Comparison of ENCODE assay signal across 8 cellular contexts in the genomic region with DNA sequence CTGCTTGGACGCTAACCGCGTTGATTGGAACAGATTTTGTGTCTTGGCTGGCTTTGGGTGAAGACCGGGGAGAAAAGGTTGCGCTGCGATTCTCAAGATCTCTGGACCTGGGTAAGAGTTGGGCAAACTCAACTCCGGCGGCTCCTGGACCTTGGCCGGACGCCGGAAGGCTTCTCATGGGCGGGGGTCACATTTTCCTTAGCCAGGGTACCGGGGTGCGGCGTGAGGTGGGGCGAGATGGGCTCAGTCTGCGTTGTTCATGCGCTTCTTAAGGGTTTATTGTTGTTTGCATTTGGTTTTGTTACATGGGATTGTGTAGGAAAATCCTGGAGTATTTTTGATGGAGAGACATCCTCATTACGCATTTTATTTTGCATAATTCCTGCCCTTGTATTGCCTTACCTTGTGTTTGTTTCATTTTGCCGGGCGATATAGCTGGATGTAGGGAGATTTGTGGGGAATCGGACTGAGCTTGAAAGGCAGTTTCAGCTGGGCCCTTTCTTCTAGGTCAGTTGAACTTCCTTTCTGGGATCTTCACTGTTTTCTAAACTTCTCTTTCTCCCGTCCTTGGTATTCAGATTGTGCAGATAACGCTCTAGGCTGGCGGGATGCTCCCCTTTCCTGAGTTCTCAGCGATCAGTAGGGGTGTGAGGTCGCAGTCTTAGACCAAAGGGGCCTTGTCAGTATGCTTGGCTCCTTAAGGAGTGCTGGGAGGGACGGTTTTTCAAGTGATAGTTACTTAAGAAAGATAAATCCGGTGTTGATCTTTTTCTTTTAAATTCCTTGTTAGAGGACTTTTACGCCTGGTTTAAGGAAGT. TPM values are rescaled to one million over a fixed set of nuclear protein-coding genes. Genes with fewer than 3 reads are reported as not detected.
DNase-seq lines count a peak whose midpoint lies in the region; ATAC-seq, FAIRE-seq and TF ChIP-seq lines count a peak whose summit lies in the region.
"Had no signal": no experiment of that assay in that cellular context is flagged by ENCODE, and none has a peak within 500 bp of the region (broad histone marks: within the 10 kb centered on the region; RNA-seq: fewer than 3 reads in every experiment).

No MANE protein-coding gene starts in this region.

- no peak for TF ChIP-seq RAD21 in H1 (IDR thresholded peaks at IDR 0.05 in 1 of 2, conservative IDR thresholded peaks at IDR 0.05 in 1 of 2; ENCODE audit: low read depth in 2 of 2, low read length in 2 of 2)

- H3K36me3 ChIP-seq in NT2/D1 (ENCODE audit: insufficient read depth, insufficient read length, low read length) = no peaks in the 10 kb centered on the region
- no peaks in the 10 kb centered on the region for H3K36me3 ChIP-seq in H1 (ENCODE audit: control insufficient read depth in 2 of 4, insufficient read depth in 4 of 4, low read length in 3 of 4)
- no peaks in the 10 kb centered on the region for H3K36me3 ChIP-seq in mucosa of descending colon (ENCODE audit: low read depth)

- POLR2A ChIA-PET in H1 (lab: Charles Lee; ENCODE audit: partially characterized antibody) = interaction anchor here (0.7 to 1.5 kb wide), 3 partner anchors 9 to 513 kb away, joined by 3 to 4 read pairs (median 3); no protein-coding TSS in a partner anchor

- no peak for TF ChIP-seq EP300 in H1 (IDR thresholded peaks at IDR 0.05; ENCODE audit: borderline replicate concordance in 1 of 2, low read depth in 2 of 2, low read length in 2 of 2)

- ATAC-seq in mucosa of descending colon (peak; percentile 34), HG02840 (IDR thresholded peaks at IDR 0.05; ENCODE audit: low FRiP score, unreplicated experiment) (no peak)
- ATAC-seq: activated CD4-positive, CD25-positive, alpha-beta regulatory T cell treated with anti-CD3 and anti-CD28 coated beads, Interleukin-2, amount 50 U/mL, for 24 hours had no signal

- peak overlapping the region; percentile 76; the same call in 1 of the 2 replicates for H2BK15ac ChIP-seq in H1 (ENCODE audit: low read length)

- no peaks in the 10 kb centered on the region for H3K4me1 ChIP-seq in NT2/D1 (ENCODE audit: insufficient read depth, insufficient read length)
- peaks cover 1 to 21% (median 11%) of the 10 kb centered on the region in 4 experiments; a peak in 5 of 7 replicates for H3K4me1 ChIP-seq in H1 (replicated peaks in 1 of 4; ENCODE audit: control insufficient read depth in 3 of 4, insufficient read depth in 4 of 4, low read length in 3 of 4)
- H3K4me1 ChIP-seq in mucosa of descending colon (ENCODE audit: low read depth) = peaks cover 9% of the 10 kb centered on the region

- no peak for TF ChIP-seq POLR2A in H1 (IDR thresholded peaks at IDR 0.05; ENCODE audit: control extremely low read depth in 1 of 2, low read depth in 2 of 2, low read length in 2 of 2)

- peak; percentile 66 for FAIRE-seq in H1 (lab: Jason Lieb, UNC)

- H3K79me1 ChIP-seq in H1 (ENCODE audit: low read depth, low read length) = no peaks in the 10 kb centered on the region

- peak overlapping the region; percentile 65 for H4K5ac ChIP-seq in H1 (ENCODE audit: insufficient read length, low read depth, low read length)

- intact Hi-C loops in mucosa of descending colon (cut with DNase I, micrococcal nuclease) = loop anchor here in 1 of 2 donors (2.0 kb wide), 1 partner anchor 202 kb away; no protein-coding TSS in a partner anchor

- H2BK20ac ChIP-seq in H1 (ENCODE audit: low read length) = no peak overlapping the region

- 4% methylated on average over 30 of the region's 30 CpGs; no CpG with 5 or more reads in 1 of the 2 experiments for WGBS in H1 (ENCODE audit: extremely low coverage in 1 of 2, insufficient coverage in 1 of 2, insufficient read length in 1 of 2, insufficient replicate concordance in 2 of 2, low coverage in 1 of 2, low lambda C conversion rate in 2 of 2, missing lambda C conversion rate in 1 of 2), 2 experiments

- CTCF ChIA-PET in H1 (lab: Charles Lee; ENCODE audit: partially characterized antibody) = interaction anchor here (0.6 to 3.0 kb wide), 10 partner anchors 12 to 220 kb away, joined by 3 to 12 read pairs (median 4); no protein-coding TSS in a partner anchor

- H2AFZ ChIP-seq in H1 (ENCODE audit: low read length) = peak overlapping the region; percentile 98

- H2BK12ac ChIP-seq in H1 (ENCODE audit: low read depth, low read length) = no peak overlapping the region

- H3K4me3 ChIP-seq in NT2/D1 (ENCODE audit: insufficient read length, low read depth) (peak overlapping the region; percentile 44), H1 (ENCODE audit: extremely low read depth in 1 of 4, insufficient read depth in 2 of 4, low read depth in 3 of 4, low read length in 4 of 4) (peak overlapping the region; percentile 61 to 95 (median 92)), mucosa of descending colon (no peak overlapping the region)

- peak overlapping the region; percentile 85 to 86 for H3K4me2 ChIP-seq in H1 (ENCODE audit: insufficient read depth in 1 of 2, low read depth in 2 of 2, low read length in 2 of 2)

- H3K9ac ChIP-seq in NT2/D1 (ENCODE audit: insufficient read length, low read depth) (peak overlapping the region; percentile 65), H1 (replicated peaks in 1 of 4; ENCODE audit: extremely low read depth in 1 of 4, low read depth in 3 of 4, low read length in 3 of 4) (peak overlapping the region; percentile 52 to 80 (median 72))

- H3K56ac ChIP-seq in H1 (replicated peaks; ENCODE audit: insufficient read length, low read depth, low read length) = peak overlapping the region; percentile 17

- H4K8ac ChIP-seq in H1 (ENCODE audit: extremely low read depth, insufficient read depth, low read length) = peak overlapping the region; percentile 91

- H4K20me1 ChIP-seq in H1 (replicated peaks in 1 of 2; ENCODE audit: control insufficient read depth in 1 of 2, insufficient read depth in 2 of 2, low read length in 2 of 2) = no peaks in the 10 kb centered on the region

- peaks cover 13% of the 10 kb centered on the region for H3K23me2 ChIP-seq in H1 (ENCODE audit: low read depth, low read length)

- H3K27ac ChIP-seq in H1 (ENCODE audit: low read depth, low read length) = no peak overlapping the region; the same call in 1 of the 2 replicates

- H3K27me3 ChIP-seq in NT2/D1 (ENCODE audit: insufficient read depth, insufficient read length) = peaks cover 7% of the 10 kb centered on the region
- H3K27me3 ChIP-seq in H1 (replicated peaks in 1 of 4; ENCODE audit: control insufficient read depth in 3 of 4, extremely low read depth in 1 of 4, insufficient read depth in 3 of 4, low read length in 3 of 4) = no peaks in the 10 kb centered on the region

- no peak overlapping the region for H3K14ac ChIP-seq in H1 (ENCODE audit: insufficient read length)

- H3K4ac ChIP-seq in H1 (replicated peaks; ENCODE audit: insufficient read length, low read depth, low read length) = no peak overlapping the region

- no peak overlapping the region for H2AK5ac ChIP-seq in H1 (ENCODE audit: low read depth, low read length)

- H2BK120ac ChIP-seq in H1 (replicated peaks; ENCODE audit: low read depth, low read length) = peak overlapping the region; percentile 61

- H4K91ac ChIP-seq in H1 (replicated peaks; ENCODE audit: insufficient read length, low read length) = peak overlapping the region; percentile 83

- no peak for DNase-seq in NT2/D1 (ENCODE audit: low read depth, low spot score)
- no peak for DNase-seq in H1 (ENCODE audit: low read depth in 1 of 2, low spot score in 2 of 2)
- peak in 2 of 3 donors; percentile 13 to 42 for DNase-seq in mucosa of descending colon
- peak; percentile 78 for DNase-seq in superior temporal gyrus (ENCODE audit: extremely low spot score)
- no peak for DNase-seq in GM10266 (ENCODE audit: extremely low spot score)
- DNase-seq in cerebellar cortex (ENCODE audit: low spot score) = no peak

- peaks cover 10% of the 10 kb centered on the region for H3K9me3 ChIP-seq in NT2/D1 (ENCODE audit: insufficient read depth, low read length)
- peaks cover 0 to 6% of the 10 kb centered on the region in 2 experiments; a peak in 1 of 4 replicates for H3K9me3 ChIP-seq in H1 (ENCODE audit: insufficient read depth in 2 of 2, low read depth in 1 of 2, low read length in 1 of 2)
- no peaks in the 10 kb centered on the region for H3K9me3 ChIP-seq in mucosa of descending colon

- H3K18ac ChIP-seq in H1 (ENCODE audit: extremely low read depth, low read length) = peak overlapping the region; percentile 79

- peak overlapping the region; percentile 29; the same call in 1 of the 2 replicates for H2BK5ac ChIP-seq in H1 (ENCODE audit: low read depth, low read length)

- peaks cover 0 to 52% of the 10 kb centered on the region in 2 experiments; a peak in 3 of 4 replicates for H3K79me2 ChIP-seq in H1 (ENCODE audit: control insufficient read depth in 1 of 2, insufficient read depth in 2 of 2, low read length in 2 of 2)

- no peak overlapping the region for H3K23ac ChIP-seq in H1 (ENCODE audit: insufficient read length)

- TF ChIP-seq CTCF in H1 (IDR thresholded peaks at IDR 0.05; ENCODE audit: control extremely low read depth in 1 of 3, insufficient read depth in 1 of 3, low read depth in 1 of 3, low read length in 3 of 3) = no peak
- TF ChIP-seq CTCF in mucosa of descending colon (IDR thresholded peaks at IDR 0.05) = no peak
- no peak for TF ChIP-seq CTCF in GM10266 (IDR thresholded peaks at IDR 0.05; ENCODE audit: control insufficient read depth, insufficient read depth, low read depth, missing control alignments)

TF ChIP-seq in H1, 55 proteins besides CTCF, POLR2A, EP300 and RAD21:
- TF ChIP-seq ASH2L (IDR thresholded peaks at IDR 0.05; ENCODE audit: low read length) (peak; percentile 6), SIRT6 (IDR thresholded peaks at IDR 0.05; ENCODE audit: low read length) (no peak), PHF8 (conservative IDR thresholded peaks at IDR 0.05; ENCODE audit: low read depth, low read length) (0 out of 2 replicates have a peak, but pooled peaks have one; percentile 45)
TF ChIP-seq in H1: peak in this region for 2.

RNA-seq across cellular contexts. Expression of a gene that starts 0.6 kb away (rescaled TPM):
- total RNA-seq in H1 (2021; fragmentation: NEBNext Ultra II Directional; extraction: Animal tissue kit (Norgen Biotek cat#: 25700)) = 38.2 and 43.2 TPM in 2 replicates
- polyA plus RNA-seq in H1 (2011; rRNA removed) = 27.8 and 53.1 TPM in 2 replicates
- polyA plus RNA-seq in H1 (2011; cell fraction: cytosol; rRNA removed) = 24.7 TPM
- polyA plus RNA-seq in H1 (2011; cell fraction: nucleus; rRNA removed) = 124 TPM
- 20.0 to 43.4 TPM (median 30.2 TPM) in 4 replicates for polyA plus RNA-seq in H1 (2012, experiment 1 of 2)
- 5.1 TPM for polyA plus RNA-seq in H1 (2012, experiment 2 of 2)
- 34.1 TPM for polyA plus RNA-seq in H1 (2013, experiment 1 of 2)
- polyA plus RNA-seq in H1 (2013, experiment 2 of 2) = 32.7 TPM
- 279 and 422 TPM in 2 replicates for polyA minus RNA-seq in H1 (2011; rRNA and poly(A)+ RNA removed)
- 46.1 TPM for polyA minus RNA-seq in H1 (2011; cell fraction: cytosol; rRNA and poly(A)+ RNA removed)
- polyA minus RNA-seq in H1 (2011; cell fraction: nucleus; rRNA and poly(A)+ RNA removed) = 141 TPM
- total RNA-seq in mucosa of descending colon = 1 to 10 TPM in 1 of 3 donors, under 1 TPM in 2; 0.70 to 4.9 (median 0.81) TPM

Comparison
In these comparisons a context has a peak if more than half of its experiments do, and no peak if none do; other contexts are left out.
1. DNase-seq: peak in mucosa of descending colon (2 of 3) and superior temporal gyrus (single experiment); none in NT2/D1 (single experiment), H1 (0 of 2), GM10266 (single experiment) and cerebellar cortex (single experiment).